Comparison of ENCODE assay signal across 8 cellular contexts in the genomic region with DNA sequence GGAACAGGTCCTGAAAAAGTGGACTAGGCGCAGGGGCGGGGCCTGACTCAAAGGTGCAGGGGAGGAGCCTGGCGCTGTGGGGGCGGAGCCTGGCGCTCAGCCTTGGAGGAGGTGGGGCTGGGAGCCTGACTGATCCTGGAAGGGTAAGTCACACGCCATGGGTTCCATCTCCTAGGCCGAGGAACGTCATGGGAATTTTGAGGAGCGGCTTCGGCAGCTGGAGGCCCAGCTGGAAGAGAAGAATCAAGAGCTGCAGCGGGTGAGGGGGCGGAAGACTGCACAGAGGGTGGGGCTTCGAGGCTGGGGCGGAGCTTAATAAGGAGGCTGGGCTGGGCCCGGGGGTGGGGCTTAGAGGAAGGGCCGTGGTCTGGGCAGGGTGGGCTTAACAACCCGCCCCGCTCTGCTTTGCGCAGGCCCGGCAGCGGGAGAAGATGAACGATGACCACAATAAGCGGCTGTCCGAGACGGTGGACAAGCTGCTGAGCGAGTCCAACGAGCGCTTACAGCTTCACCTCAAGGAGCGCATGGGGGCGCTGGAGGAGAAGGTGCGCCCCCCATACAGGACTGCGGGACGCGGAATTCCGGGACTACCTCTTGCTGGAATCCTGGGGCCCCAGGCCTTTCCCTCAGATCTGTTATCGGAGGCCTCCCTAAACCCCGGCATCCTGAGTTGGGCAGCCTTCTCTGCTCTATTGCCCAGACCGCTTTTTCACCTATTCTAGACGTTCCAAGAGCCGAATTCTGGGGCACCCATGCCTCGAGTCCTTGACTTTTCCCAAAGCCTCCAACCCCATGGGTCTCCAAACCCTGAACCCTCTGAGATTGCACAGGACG. TPM values are rescaled to one million over a fixed set of nuclear protein-coding genes. Genes with fewer than 3 reads are reported as not detected.
DNase-seq lines count a peak whose midpoint lies in the region; ATAC-seq and TF ChIP-seq lines count a peak whose summit lies in the region.

No MANE protein-coding gene starts in this region.

- H3K9me3 ChIP-seq in cardiac muscle cell (ENCODE audit: low read depth): no peaks in the 10 kb centered on the region

- no peak for ATAC-seq in GM21717 (IDR thresholded peaks at IDR 0.05; ENCODE audit: unreplicated experiment)

- in situ Hi-C loops in GM13977 (cut with MboI; ENCODE audit: low pct_unique_long_range_greater_than_20kb, low sequenced_read_pairs, unreplicated experiment): no loop called here

- no peak overlapping the region for H3K27ac ChIP-seq in cardiac muscle cell

- peak; percentile 70 for DNase-seq in GM13977 (ENCODE audit: low spot score)
- peak; percentile 70 for DNase-seq in activated T-cell treated with anti-CD3 and anti-CD28 coated beads, Interleukin-2, amount 50 U/mL, for 1 hour
- peak; percentile 33 to 68 for DNase-seq in cardiac muscle cell (ENCODE audit: low read depth in 1 of 2, low spot score in 1 of 2)
- DNase-seq in skeletal muscle cell (ENCODE audit: low read depth): no peak
- DNase-seq in HT-29 (ENCODE audit: low spot score): no peak
- DNase-seq in COLO668 (lab: John Stamatoyannopoulos, UW; ENCODE audit: unreplicated experiment): no peak
- DNase-seq in RPMI8226: no peak

- no peak overlapping the region for H3K4me3 ChIP-seq in cardiac muscle cell
- H3K4me3 ChIP-seq in skeletal muscle cell (ENCODE audit: low read depth, low read length): peak overlapping the region; percentile 27

- no peaks in the 10 kb centered on the region for H3K36me3 ChIP-seq in cardiac muscle cell

- TF ChIP-seq CTCF in GM13977 (IDR thresholded peaks at IDR 0.05; ENCODE audit: extremely low read depth, insufficient read depth, missing control alignments) (no peak), cardiac muscle cell (IDR thresholded peaks at IDR 0.05; ENCODE audit: low read depth, low read length) (peak; percentile 25)

- peaks cover 2% of the 10 kb centered on the region for H3K4me1 ChIP-seq in cardiac muscle cell (ENCODE audit: low read depth)

- no peaks in the 10 kb centered on the region for H3K27me3 ChIP-seq in cardiac muscle cell

RNA-seq across cellular contexts. Expression of gene PPFIA3, which starts 14.5 kb away (rescaled TPM):
- 27.3 and 30.4 TPM in 2 replicates for total RNA-seq in cardiac muscle cell
- polyA plus RNA-seq in cardiac muscle cell: 29.3 and 32.5 TPM in 2 replicates
- 22.9 and 30.1 TPM in 2 replicates for total RNA-seq in HT-29 (2014; rRNA removed; shearing (Covaris generic))

RNA-seq across cellular contexts. Expression of gene C19orf73, which starts 14.9 kb away (rescaled TPM):
- total RNA-seq in cardiac muscle cell: 2.1 and 12.5 TPM in 2 replicates
- polyA plus RNA-seq in cardiac muscle cell: 3.7 and 9.6 TPM in 2 replicates
- total RNA-seq in HT-29 (2014; rRNA removed; shearing (Covaris generic)): 5.9 and 6.0 TPM in 2 replicates

RNA-seq across cellular contexts. Expression of gene LIN7B, which starts 19.7 kb away (rescaled TPM):
- total RNA-seq in cardiac muscle cell: 20.0 and 24.5 TPM in 2 replicates
- polyA plus RNA-seq in cardiac muscle cell: 34.6 and 37.8 TPM in 2 replicates
- 12.0 and 19.9 TPM in 2 replicates for total RNA-seq in HT-29 (2014; rRNA removed; shearing (Covaris generic))

RNA-seq across cellular contexts. Expression of gene HRC, which starts 21.4 kb away (rescaled TPM):
- 255 and 389 TPM in 2 replicates for total RNA-seq in cardiac muscle cell
- polyA plus RNA-seq in cardiac muscle cell: 184 and 255 TPM in 2 replicates
- total RNA-seq in HT-29 (2014; rRNA removed; shearing (Covaris generic)): 0.08 TPM in 1 of 2 replicates, not detected in the other

RNA-seq across cellular contexts. Expression of gene TRPM4, which starts 23.8 kb away (rescaled TPM):
- 51.3 and 106 TPM in 2 replicates for total RNA-seq in cardiac muscle cell
- polyA plus RNA-seq in cardiac muscle cell: 74.2 and 119 TPM in 2 replicates
- 28.7 and 33.7 TPM in 2 replicates for total RNA-seq in HT-29 (2014; rRNA removed; shearing (Covaris generic))

Comparison
In these comparisons a context has a peak if more than half of its experiments do, and no peak if none do; other contexts are left out.
1. DNase-seq: peak in GM13977 (single experiment), activated T-cell treated with anti-CD3 and anti-CD28 coated beads, Interleukin-2, amount 50 U/mL, for 1 hour (single experiment) and cardiac muscle cell (2 of 2); none in skeletal muscle cell (single experiment), HT-29 (single experiment), COLO668 (single experiment) and RPMI8226 (single experiment).